ENCODE assay signal across 2 cellular contexts in the genomic region with DNA sequence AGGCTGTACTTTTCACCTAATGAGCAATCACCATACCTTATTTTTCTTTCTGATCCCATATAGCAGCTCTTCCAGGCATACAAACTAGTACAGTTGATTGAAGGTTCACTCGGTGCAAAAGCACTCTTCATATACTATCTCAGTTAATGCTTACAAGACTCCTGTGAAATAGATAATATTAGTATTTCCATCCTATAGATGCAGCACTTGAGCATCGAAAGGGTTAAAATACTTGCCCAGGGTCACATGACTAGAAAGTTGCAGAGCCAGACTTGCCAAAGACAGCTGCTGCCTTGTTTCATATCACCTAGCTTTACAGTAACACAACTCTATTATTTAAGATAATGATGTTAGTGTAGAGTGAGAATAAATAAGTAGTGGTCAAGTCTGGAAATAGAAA.
TF ChIP-seq lines count a peak whose summit lies in the region.

No MANE protein-coding gene starts in this region.

TF ChIP-seq in SK-N-SH, 30 proteins besides CTCF, POLR2A, EP300 and RAD21:
- TF ChIP-seq, protein P1, sequence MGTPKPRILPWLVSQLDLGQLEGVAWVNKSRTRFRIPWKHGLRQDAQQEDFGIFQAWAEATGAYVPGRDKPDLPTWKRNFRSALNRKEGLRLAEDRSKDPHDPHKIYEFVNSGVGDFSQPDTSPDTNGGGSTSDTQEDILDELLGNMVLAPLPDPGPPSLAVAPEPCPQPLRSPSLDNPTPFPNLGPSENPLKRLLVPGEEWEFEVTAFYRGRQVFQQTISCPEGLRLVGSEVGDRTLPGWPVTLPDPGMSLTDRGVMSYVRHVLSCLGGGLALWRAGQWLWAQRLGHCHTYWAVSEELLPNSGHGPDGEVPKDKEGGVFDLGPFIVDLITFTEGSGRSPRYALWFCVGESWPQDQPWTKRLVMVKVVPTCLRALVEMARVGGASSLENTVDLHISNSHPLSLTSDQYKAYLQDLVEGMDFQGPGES (IDR thresholded peaks at IDR 0.05; ENCODE audit: low read depth, low read length) = no peak
- TF ChIP-seq, protein P2, sequence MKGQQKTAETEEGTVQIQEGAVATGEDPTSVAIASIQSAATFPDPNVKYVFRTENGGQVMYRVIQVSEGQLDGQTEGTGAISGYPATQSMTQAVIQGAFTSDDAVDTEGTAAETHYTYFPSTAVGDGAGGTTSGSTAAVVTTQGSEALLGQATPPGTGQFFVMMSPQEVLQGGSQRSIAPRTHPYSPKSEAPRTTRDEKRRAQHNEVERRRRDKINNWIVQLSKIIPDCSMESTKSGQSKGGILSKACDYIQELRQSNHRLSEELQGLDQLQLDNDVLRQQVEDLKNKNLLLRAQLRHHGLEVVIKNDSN (IDR thresholded peaks at IDR 0.05; ENCODE audit: borderline replicate concordance, low read depth) = peak; percentile 8; the same call in 1 of the 2 replicates
TF ChIP-seq in SK-N-SH: peak in this region for 1.

TF ChIP-seq in SK-N-SH treated with all-trans-retinoic acid at 6 μM for 48 hours, 23 proteins besides CTCF, POLR2A, EP300 and RAD21:
- TF ChIP-seq TCF4 (CRISPR knock-in tag; IDR thresholded peaks at IDR 0.05; ENCODE audit: borderline replicate concordance) (no peak), ARNTL (CRISPR knock-in tag; IDR thresholded peaks at IDR 0.05; ENCODE audit: borderline replicate concordance, low read depth) (no peak), TOX (CRISPR knock-in tag; IDR thresholded peaks at IDR 0.05; ENCODE audit: borderline replicate concordance) (no peak), ZNF70 (CRISPR knock-in tag; IDR thresholded peaks at IDR 0.05) (no peak)
